13 cellular contexts compared by ENCODE assay signal in genomic region chr22:20998411-20999336, GRCh38. TPM values are rescaled to one million over a fixed set of nuclear protein-coding genes. Genes with fewer than 3 reads are reported as not detected.
DNase-seq lines count a peak whose midpoint lies in the region; ATAC-seq and TF ChIP-seq lines count a peak whose summit lies in the region.
"Had no signal": no experiment of that assay in that cellular context is flagged by ENCODE, and none has a peak within 500 bp of the region (broad histone marks: within the 10 kb centered on the region; RNA-seq: fewer than 3 reads in every experiment).

No MANE protein-coding gene starts in this region.

- H3K79me2 ChIP-seq in HCT116 (ENCODE audit: insufficient read depth, low read length) = peaks cover 35% of the 10 kb centered on the region

- H3K4me3 Mint-ChIP-seq in activated CD4-positive, alpha-beta T cell treated with anti-CD3 and anti-CD28 coated beads, Interleukin-2, amount 10 ng/mL, durations not matched to agents 24 days and 14 days = peak overlapping the region; percentile 11
- peak overlapping the region; percentile 56 for H3K4me3 Mint-ChIP-seq in activated naive CD8-positive, alpha-beta T cell
- H3K4me3 Mint-ChIP-seq in nephron progenitor cell = no peak overlapping the region

- H3K9ac ChIP-seq in HCT116 (ENCODE audit: low read length) (no peak overlapping the region), colonic mucosa (ENCODE audit: low read depth in 2 of 2, low read length in 2 of 2) (no peak overlapping the region)

- H3K9me3 ChIP-seq in HCT116 (ENCODE audit: control insufficient read depth in 1 of 2, insufficient read depth in 1 of 2, low read depth in 1 of 2, low read length in 2 of 2) (no peaks in the 10 kb centered on the region), colonic mucosa (no peaks in the 10 kb centered on the region)
- H3K9me3 ChIP-seq: spleen, upper lobe of right lung had no signal

- BruUV-seq in HCT116 (replicated peaks; lab: Mats Ljungman, UMichigan) = no TSS peak

- no peak for DNase-seq in activated CD4-positive, alpha-beta T cell treated with anti-CD3 and anti-CD28 coated beads, Interleukin-2, amount 10 ng/mL, durations not matched to agents 24 days and 14 days
- DNase-seq in activated CD4-positive, alpha-beta T cell treated with anti-CD3 and anti-CD28 coated beads, Interleukin-2, amount 50 U/mL, for 1 hour = no peak
- DNase-seq in HCT116 (ENCODE audit: low read depth, low spot score) (no peak), nephron progenitor cell (no peak), colonic mucosa (no peak)
- DNase-seq: MM.1S, RPMI8226, spleen, upper lobe of right lung had no signal

- H3K27ac ChIP-seq in HCT116 (ENCODE audit: low read depth, low read length) (peak overlapping the region; percentile 40), colonic mucosa (no peak overlapping the region)
- H3K27ac ChIP-seq: upper lobe of right lung had no signal

- POLR2A ChIA-PET in HCT116 (lab: Charles Lee) = interaction anchor here (0.7 kb wide), 1 partner anchor 103 kb away, joined by 4 read pairs; no protein-coding TSS in a partner anchor

- TF ChIP-seq CTCF in HCT116 (IDR thresholded peaks at IDR 0.05 in 2 of 3, conservative IDR thresholded peaks at IDR 0.05 in 1 of 3; ENCODE audit: borderline replicate concordance in 1 of 3, insufficient read depth in 1 of 3, low read depth in 2 of 3, low read length in 2 of 3) (no peak), nephron progenitor cell (IDR thresholded peaks at IDR 0.05) (no peak), colonic mucosa (IDR thresholded peaks at IDR 0.05) (no peak)

- no peak overlapping the region for H3K4me2 ChIP-seq in HCT116 (ENCODE audit: low read length)

- H3K36me3 ChIP-seq in HCT116 (ENCODE audit: control insufficient read depth in 1 of 2, insufficient read depth in 2 of 2, low read length in 2 of 2) (peaks cover 3 to 11% of the 10 kb centered on the region in 2 experiments; a peak in 3 of 4 replicates), colonic mucosa (peaks cover 12% of the 10 kb centered on the region)

- peaks cover 14% of the 10 kb centered on the region for H3K4me1 Mint-ChIP-seq in activated CD4-positive, alpha-beta T cell treated with anti-CD3 and anti-CD28 coated beads, Interleukin-2, amount 10 ng/mL, durations not matched to agents 24 days and 14 days
- H3K4me1 Mint-ChIP-seq in activated naive CD8-positive, alpha-beta T cell (ENCODE audit: low read depth) = peaks cover 21% of the 10 kb centered on the region
- H3K4me1 Mint-ChIP-seq in nephron progenitor cell = peaks cover 30% of the 10 kb centered on the region

- H2AFZ ChIP-seq in HCT116 (ENCODE audit: low read depth, low read length, poor library complexity, severe bottlenecking) = no peak overlapping the region

- ATAC-seq in HCT116 (no peak), GM21367 (IDR thresholded peaks at IDR 0.05; ENCODE audit: unreplicated experiment) (no peak), GM19351 (IDR thresholded peaks at IDR 0.05; ENCODE audit: unreplicated experiment) (no peak)
- ATAC-seq: upper lobe of right lung had no signal

- H3K4me3 ChIP-seq in HCT116 (replicated peaks in 1 of 2; ENCODE audit: low read depth in 1 of 2, low read length in 2 of 2) (no peak overlapping the region), colonic mucosa (no peak overlapping the region)
- H3K4me3 ChIP-seq: spleen, upper lobe of right lung had no signal

- H3K27me3 Mint-ChIP-seq in activated CD4-positive, alpha-beta T cell treated with anti-CD3 and anti-CD28 coated beads, Interleukin-2, amount 10 ng/mL, durations not matched to agents 24 days and 14 days = no peaks in the 10 kb centered on the region
- no peaks in the 10 kb centered on the region for H3K27me3 Mint-ChIP-seq in activated naive CD8-positive, alpha-beta T cell
- H3K27me3 Mint-ChIP-seq in nephron progenitor cell (ENCODE audit: low read depth, poor library complexity) = peaks cover 5% of the 10 kb centered on the region

- no peaks in the 10 kb centered on the region for H3K27me3 ChIP-seq in HCT116 (ENCODE audit: insufficient read depth, low read length)
- no peaks in the 10 kb centered on the region for H3K27me3 ChIP-seq in colonic mucosa
- H3K27me3 ChIP-seq: spleen, upper lobe of right lung had no signal

- peaks cover 23% of the 10 kb centered on the region for H3K36me3 Mint-ChIP-seq in activated CD4-positive, alpha-beta T cell treated with anti-CD3 and anti-CD28 coated beads, Interleukin-2, amount 10 ng/mL, durations not matched to agents 24 days and 14 days (ENCODE audit: low read depth)
- H3K36me3 Mint-ChIP-seq in activated naive CD8-positive, alpha-beta T cell = no peaks in the 10 kb centered on the region
- H3K36me3 Mint-ChIP-seq in nephron progenitor cell (ENCODE audit: low read depth) = no peaks in the 10 kb centered on the region

- intact Hi-C loops in activated CD4-positive, alpha-beta T cell treated with anti-CD3 and anti-CD28 coated beads, Interleukin-2, amount 10 ng/mL, durations not matched to agents 24 days and 14 days (cut with micrococcal nuclease) = no loop called here
- intact Hi-C loops in HCT116 (cut with micrococcal nuclease) (no loop called here), colonic mucosa (cut with DNase I) (no loop called here)

- H3K4me1 ChIP-seq in HCT116 (ENCODE audit: control insufficient read depth in 1 of 2, insufficient read depth in 2 of 2, low read length in 2 of 2) (peaks cover 13 to 25% of the 10 kb centered on the region in 2 experiments), colonic mucosa (peaks cover 16% of the 10 kb centered on the region)

- RAD21 ChIA-PET in HCT116 (lab: Charles Lee; ENCODE audit: low non-redundant PET in 1 of 2, low total read pairs in 2 of 2, uncharacterized antibody in 2 of 2, unreplicated experiment in 2 of 2) = no interaction called here

- H3K9me2 ChIP-seq in HCT116 (ENCODE audit: insufficient read depth) = no peaks in the 10 kb centered on the region

- TF ChIP-seq RAD21 in HCT116 (IDR thresholded peaks at IDR 0.05; ENCODE audit: low read depth) = no peak

- H4K20me1 ChIP-seq in HCT116 (ENCODE audit: insufficient read depth) = no peaks in the 10 kb centered on the region

- CTCF ChIA-PET in HCT116 (lab: Charles Lee) = interaction anchor here (0.5 to 1.4 kb wide), 2 partner anchors 113 to 493 kb away, joined by 3 read pairs; no protein-coding TSS in a partner anchor

- no peak overlapping the region for H3K27ac Mint-ChIP-seq in activated CD4-positive, alpha-beta T cell treated with anti-CD3 and anti-CD28 coated beads, Interleukin-2, amount 10 ng/mL, durations not matched to agents 24 days and 14 days
- peak overlapping the region; percentile 41 for H3K27ac Mint-ChIP-seq in activated naive CD8-positive, alpha-beta T cell
- peak overlapping the region; percentile 82 for H3K27ac Mint-ChIP-seq in nephron progenitor cell

- H3K9me3 Mint-ChIP-seq in activated CD4-positive, alpha-beta T cell treated with anti-CD3 and anti-CD28 coated beads, Interleukin-2, amount 10 ng/mL, durations not matched to agents 24 days and 14 days = no peaks in the 10 kb centered on the region
- H3K9me3 Mint-ChIP-seq in activated naive CD8-positive, alpha-beta T cell (ENCODE audit: low read depth) = no peaks in the 10 kb centered on the region
- no peaks in the 10 kb centered on the region for H3K9me3 Mint-ChIP-seq in nephron progenitor cell

- peak; percentile 53 for TF ChIP-seq POLR2A in HCT116 (IDR thresholded peaks at IDR 0.05; ENCODE audit: borderline replicate concordance, extremely low read depth, insufficient read depth, insufficient read length)

TF ChIP-seq in HCT116, 20 proteins besides CTCF, POLR2A, EP300 and RAD21:
- TF ChIP-seq YY1 (IDR thresholded peaks at IDR 0.05; ENCODE audit: extremely low read depth, insufficient replicate concordance, low read depth, low read length) (no peak), POLR2AphosphoS5 (IDR thresholded peaks at IDR 0.05; ENCODE audit: low read depth, low read length) (0 out of 2 replicates have a peak, but pooled peaks have one; percentile 34), TCF7L2 (IDR thresholded peaks at IDR 0.05; ENCODE audit: borderline replicate concordance, extremely low read depth, insufficient read depth, insufficient read length) (no peak), EGR1 (IDR thresholded peaks at IDR 0.05; ENCODE audit: low read depth) (no peak), JUND (IDR thresholded peaks at IDR 0.05) (0 out of 2 replicates have a peak, but pooled peaks have one; percentile 6), SIN3A (IDR thresholded peaks at IDR 0.05; ENCODE audit: low read depth) (no peak)

RNA-seq across cellular contexts. Expression of gene THAP7, which starts 3.2 kb away (rescaled TPM):
- total RNA-seq in activated CD4-positive, alpha-beta T cell treated with anti-CD3 and anti-CD28 coated beads, Interleukin-2, amount 10 ng/mL, durations not matched to agents 24 days and 14 days = 30.3 and 31.5 TPM in 2 replicates
- total RNA-seq in HCT116 (2021; ENCODE audit: unreplicated experiment) (27.7 TPM), colonic mucosa (10 to 100 TPM; 12.9 to 23.3 TPM)
- 21.6 and 25.5 TPM in 2 replicates for polyA plus RNA-seq in HCT116 (2012)

RNA-seq across cellular contexts. Expression of gene P2RX6, which starts 16.3 kb away (rescaled TPM):
- total RNA-seq in activated CD4-positive, alpha-beta T cell treated with anti-CD3 and anti-CD28 coated beads, Interleukin-2, amount 10 ng/mL, durations not matched to agents 24 days and 14 days = not detected in 2 replicates
- total RNA-seq in HCT116 (2021; ENCODE audit: unreplicated experiment) (0.20 TPM), colonic mucosa (under 1 TPM; 0.27 to 0.62 TPM)
- 0.04 and 0.07 TPM in 2 replicates for polyA plus RNA-seq in HCT116 (2012)

RNA-seq across cellular contexts. Expression of gene LZTR1, which starts 16.6 kb away (rescaled TPM):
- 69.9 and 76.4 TPM in 2 replicates for total RNA-seq in activated CD4-positive, alpha-beta T cell treated with anti-CD3 and anti-CD28 coated beads, Interleukin-2, amount 10 ng/mL, durations not matched to agents 24 days and 14 days
- total RNA-seq in HCT116 (2021; ENCODE audit: unreplicated experiment) = 56.5 TPM
- polyA plus RNA-seq in HCT116 (2012) = 23.9 and 24.7 TPM in 2 replicates
- 10 to 100 TPM; 31.6 to 61.7 TPM for total RNA-seq in colonic mucosa

RNA-seq across cellular contexts. Expression of gene AIFM3, which starts 31.6 kb away (rescaled TPM):
- 0.37 TPM in 1 of 2 replicates, not detected in the other for total RNA-seq in activated CD4-positive, alpha-beta T cell treated with anti-CD3 and anti-CD28 coated beads, Interleukin-2, amount 10 ng/mL, durations not matched to agents 24 days and 14 days
- 9.7 TPM for total RNA-seq in HCT116 (2021; ENCODE audit: unreplicated experiment)
- 5.6 and 5.8 TPM in 2 replicates for polyA plus RNA-seq in HCT116 (2012)
- 100 to 1,000 TPM in 1 of 2 donors, 10 to 100 TPM in 1; 76.9 to 156 TPM for total RNA-seq in colonic mucosa

RNA-seq across cellular contexts. Expression of gene SLC7A4, which starts 33.7 kb away (rescaled TPM):
- total RNA-seq in activated CD4-positive, alpha-beta T cell treated with anti-CD3 and anti-CD28 coated beads, Interleukin-2, amount 10 ng/mL, durations not matched to agents 24 days and 14 days = not detected in 2 replicates
- not detected for total RNA-seq in HCT116 (2021; ENCODE audit: unreplicated experiment)
- not detected in 2 replicates for polyA plus RNA-seq in HCT116 (2012)
- total RNA-seq in colonic mucosa = 1 to 10 TPM; 3.3 to 3.9 TPM
- polyA plus RNA-seq: neural cell had no signal
